ENCODE assay signal across 9 cellular contexts in the genomic region with DNA sequence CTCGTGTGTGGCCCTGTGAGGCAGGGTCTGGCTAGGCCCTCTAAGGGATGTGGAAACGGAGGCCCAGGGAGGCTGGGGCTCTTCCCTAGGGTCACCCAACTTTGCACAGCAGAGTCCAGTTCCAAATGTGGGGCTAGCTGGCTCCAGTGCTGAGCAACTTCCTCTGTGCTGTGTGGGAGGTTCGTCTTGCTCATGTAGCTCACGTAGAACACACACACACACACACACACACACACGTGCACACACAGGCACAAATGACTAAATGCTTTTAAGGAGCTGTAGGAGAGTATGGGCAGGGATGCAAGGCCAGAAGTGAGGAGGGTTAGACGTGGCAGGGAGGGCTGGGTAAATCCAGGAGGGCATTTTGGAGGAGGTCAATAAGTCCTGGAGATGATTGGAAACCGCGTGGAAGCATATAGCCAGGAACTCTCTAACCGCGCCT.
DNase-seq lines count a peak whose midpoint lies in the region; TF ChIP-seq lines count a peak whose summit lies in the region.
"Had no signal": no experiment of that assay in that cellular context is flagged by ENCODE, and none has a peak within 500 bp of the region (broad histone marks: within the 10 kb centered on the region; RNA-seq: fewer than 3 reads in every experiment).

No MANE protein-coding gene starts in this region.

- no peaks in the 10 kb centered on the region for H3K9me3 Mint-ChIP-seq in activated T-helper 2 cell treated with anti-CD3 and anti-CD28 coated beads, Interferon-gamma antibody, Interleukin-2, Interleukin-4, amounts not matched to agents 10 μg/mL and 5 μg/mL and 100 μg/mL, durations not matched to agents 14 hours and 24 hours and 36 hours

- H3K4me3 ChIP-seq in fibroblast of mammary gland (ENCODE audit: control insufficient read depth, low read depth, low read length), result no peak overlapping the region
- H3K4me3 ChIP-seq: A549 had no signal

- TF ChIP-seq CTCF in fibroblast of mammary gland (conservative IDR thresholded peaks at IDR 0.05; ENCODE audit: control insufficient read depth, insufficient read depth, low read depth, low read length), result no peak

- H3K4me3 Mint-ChIP-seq in activated T-helper 2 cell treated with anti-CD3 and anti-CD28 coated beads, Interferon-gamma antibody, Interleukin-2, Interleukin-4, amounts not matched to agents 10 μg/mL and 5 μg/mL and 100 μg/mL, durations not matched to agents 14 hours and 24 hours and 36 hours (ENCODE audit: low read depth), result no peak overlapping the region

- intact Hi-C loops in activated T-helper 2 cell treated with anti-CD3 and anti-CD28 coated beads, Interferon-gamma antibody, Interleukin-2, Interleukin-4, amounts not matched to agents 10 μg/mL and 5 μg/mL and 100 μg/mL, durations not matched to agents 14 hours and 24 hours and 36 hours (cut with micrococcal nuclease), result loop anchor here (5.0 kb wide), 1 partner anchor 91 kb away; no protein-coding TSS in a partner anchor

- H3K27ac Mint-ChIP-seq in activated T-helper 2 cell treated with anti-CD3 and anti-CD28 coated beads, Interferon-gamma antibody, Interleukin-2, Interleukin-4, amounts not matched to agents 10 μg/mL and 5 μg/mL and 100 μg/mL, durations not matched to agents 14 hours and 24 hours and 36 hours, result no peak overlapping the region

- H3K4me1 Mint-ChIP-seq in activated T-helper 2 cell treated with anti-CD3 and anti-CD28 coated beads, Interferon-gamma antibody, Interleukin-2, Interleukin-4, amounts not matched to agents 10 μg/mL and 5 μg/mL and 100 μg/mL, durations not matched to agents 14 hours and 24 hours and 36 hours (ENCODE audit: low read depth), result peaks cover 31% of the 10 kb centered on the region

- peak; percentile 68 for DNase-seq in activated CD4-positive, alpha-beta T cell treated with anti-CD3 and anti-CD28 coated beads for 48 hours
- no peak for DNase-seq in activated CD4-positive, alpha-beta T cell treated with anti-CD3 and anti-CD28 coated beads, Interleukin-2, amount 50 U/mL, for 1 hour
- DNase-seq in NOMO-1 treated with DMSO at 0.1 percent for 48 hours (lab: John Stamatoyannopoulos, UW; ENCODE audit: unreplicated experiment) (peak; percentile 39), fibroblast of mammary gland (ENCODE audit: low read depth) (peak; percentile 49), GOT3 (lab: John Stamatoyannopoulos, UW) (no peak), DMS79 treated with DMSO at 0.1 percent for 48 hours (lab: John Stamatoyannopoulos, UW) (no peak)
- peak; percentile 56 for DNase-seq in stimulated activated CD8-positive, alpha-beta memory T cell treated with anti-CD3 and anti-CD28 coated beads, Interleukin-4, amount 100 ng/mL, for 48 hours
- DNase-seq in activated T-helper 2 cell treated with anti-CD3 and anti-CD28 coated beads, Interferon-gamma antibody, Interleukin-2, Interleukin-4, amounts not matched to agents 10 μg/mL and 5 μg/mL and 100 μg/mL, durations not matched to agents 14 hours and 24 hours and 36 hours (ENCODE audit: low spot score), result no peak

- H3K36me3 Mint-ChIP-seq in activated T-helper 2 cell treated with anti-CD3 and anti-CD28 coated beads, Interferon-gamma antibody, Interleukin-2, Interleukin-4, amounts not matched to agents 10 μg/mL and 5 μg/mL and 100 μg/mL, durations not matched to agents 14 hours and 24 hours and 36 hours (ENCODE audit: low read depth), result no peaks in the 10 kb centered on the region

- no peaks in the 10 kb centered on the region for H3K27me3 Mint-ChIP-seq in activated T-helper 2 cell treated with anti-CD3 and anti-CD28 coated beads, Interferon-gamma antibody, Interleukin-2, Interleukin-4, amounts not matched to agents 10 μg/mL and 5 μg/mL and 100 μg/mL, durations not matched to agents 14 hours and 24 hours and 36 hours (ENCODE audit: low read depth)

Comparison
In these comparisons a context has a peak if more than half of its experiments do, and no peak if none do; other contexts are left out.
1. DNase-seq: peak in activated CD4-positive, alpha-beta T cell treated with anti-CD3 and anti-CD28 coated beads for 48 hours (single experiment), NOMO-1 treated with DMSO at 0.1 percent for 48 hours (single experiment), fibroblast of mammary gland (single experiment) and stimulated activated CD8-positive, alpha-beta memory T cell treated with anti-CD3 and anti-CD28 coated beads, Interleukin-4, amount 100 ng/mL, for 48 hours (single experiment); none in activated CD4-positive, alpha-beta T cell treated with anti-CD3 and anti-CD28 coated beads, Interleukin-2, amount 50 U/mL, for 1 hour (single experiment), activated T-helper 2 cell treated with anti-CD3 and anti-CD28 coated beads, Interferon-gamma antibody, Interleukin-2, Interleukin-4, amounts not matched to agents 10 μg/mL and 5 μg/mL and 100 μg/mL, durations not matched to agents 14 hours and 24 hours and 36 hours (single experiment), GOT3 (single experiment) and DMS79 treated with DMSO at 0.1 percent for 48 hours (single experiment).